Comparison of ENCODE assay signal across 12 cellular contexts in genomic region chr6:13760948-13761347, GRCh38. TPM values are rescaled to one million over a fixed set of nuclear protein-coding genes. Genes with fewer than 3 reads are reported as not detected.
DNase-seq lines count a peak whose midpoint lies in the region; ATAC-seq and TF ChIP-seq lines count a peak whose summit lies in the region.
"Had no signal": no experiment of that assay in that cellular context is flagged by ENCODE, and none has a peak within 500 bp of the region (broad histone marks: within the 10 kb centered on the region; RNA-seq: fewer than 3 reads in every experiment).

No MANE protein-coding gene starts in this region.

- TF ChIP-seq CTCF in epithelial cell of esophagus (IDR thresholded peaks at IDR 0.05; ENCODE audit: insufficient read depth, low read depth, low read length, missing control alignments) (no peak), liver (IDR thresholded peaks at IDR 0.05; ENCODE audit: low read depth, low read length, missing input control) (no peak), upper lobe of right lung (IDR thresholded peaks at IDR 0.05) (no peak)

- H3K9me3 ChIP-seq in liver (ENCODE audit: control insufficient read depth in 4 of 4, low read length in 3 of 4) (peaks cover 0 to 4% (median 1%) of the 10 kb centered on the region in 4 donors), upper lobe of right lung (no peaks in the 10 kb centered on the region)
- H3K9me3 ChIP-seq: colonic mucosa had no signal

- H3K4me3 ChIP-seq in epithelial cell of esophagus (ENCODE audit: low read length) (peak overlapping the region; percentile 10), liver (ENCODE audit: low read depth in 1 of 3, low read length in 3 of 3) (no peak overlapping the region), upper lobe of right lung (no peak overlapping the region)
- H3K4me3 ChIP-seq: colonic mucosa had no signal

- intact Hi-C loops in upper lobe of right lung (cut with DNase I), result no loop called here

- H3K4me1 ChIP-seq in liver (ENCODE audit: control insufficient read depth in 4 of 4, insufficient read depth in 4 of 4, low read length in 3 of 4), result no peaks in the 10 kb centered on the region
- peaks cover 41% of the 10 kb centered on the region for H3K4me1 ChIP-seq in upper lobe of right lung
- H3K4me1 ChIP-seq: colonic mucosa had no signal

- no peaks in the 10 kb centered on the region for H3K27me3 ChIP-seq in liver (ENCODE audit: control insufficient read depth in 4 of 4, insufficient read depth in 4 of 4, low read length in 3 of 4)
- no peaks in the 10 kb centered on the region for H3K27me3 ChIP-seq in upper lobe of right lung
- H3K27me3 ChIP-seq: colonic mucosa had no signal

- WGBS in liver, result 47% methylated on average over 5 of the region's 5 CpGs

- H3K9ac ChIP-seq in liver (ENCODE audit: low read depth in 1 of 2, low read length in 2 of 2), result no peak overlapping the region

- H3K27ac ChIP-seq in liver (ENCODE audit: low read depth in 1 of 2, low read length in 2 of 2) (no peak overlapping the region), upper lobe of right lung (peak overlapping the region; percentile 77)
- H3K27ac ChIP-seq: colonic mucosa had no signal

- H3K36me3 ChIP-seq in liver (ENCODE audit: control insufficient read depth in 4 of 4, insufficient read depth in 3 of 4, low read depth in 1 of 4, low read length in 3 of 4) (no peaks in the 10 kb centered on the region), upper lobe of right lung (no peaks in the 10 kb centered on the region)
- H3K36me3 ChIP-seq: colonic mucosa had no signal

- DNase-seq in SKM-1 (lab: John Stamatoyannopoulos, UW; ENCODE audit: unreplicated experiment), result peak; percentile 8
- no peak for DNase-seq in SKM-1 treated with dmso at 0.1 percent for 144 hours (lab: John Stamatoyannopoulos, UW; ENCODE audit: unreplicated experiment)
- DNase-seq in epithelial cell of esophagus (ENCODE audit: low read depth), result peak; percentile 84
- no peak for DNase-seq in upper lobe of right lung
- no peak for DNase-seq in iPS-NIHi11 (ENCODE audit: low spot score)
- no peak for DNase-seq in NCI-H2227 treated with DMSO at 0.1 percent for 48 hours (lab: John Stamatoyannopoulos, UW)
- DNase-seq: colonic mucosa, GOT3, islet precursor cell, OCI-M1 had no signal

- peak; percentile 75 for ATAC-seq in upper lobe of right lung
- ATAC-seq in HG03571 (IDR thresholded peaks at IDR 0.05; ENCODE audit: unreplicated experiment), result no peak

- TF ChIP-seq RAD21 in liver (IDR thresholded peaks at IDR 0.05), result no peak

TF ChIP-seq in liver, 16 proteins besides CTCF, POLR2A, EP300 and RAD21:
- TF ChIP-seq RXRA (IDR thresholded peaks at IDR 0.05), result no peak
- TF ChIP-seq ZBTB33 (IDR thresholded peaks at IDR 0.05), result peak; percentile 14

RNA-seq across cellular contexts. Expression of gene RANBP9, which starts 49.3 kb away (rescaled TPM):
- total RNA-seq in liver, result 10 to 100 TPM; 18.6 to 25.2 TPM
- 1 to 10 TPM; 5.8 to 9.7 TPM for polyA plus RNA-seq in liver
- 38.5 TPM for total RNA-seq in upper lobe of right lung

RNA-seq across cellular contexts. Expression of gene MCUR1, which starts 53.4 kb away (rescaled TPM):
- total RNA-seq in liver (1 to 10 TPM; 7.4 TPM), upper lobe of right lung (35.0 TPM)
- 10 to 100 TPM in 1 of 2 donors, 1 to 10 TPM in 1; 7.3 to 17.3 TPM for polyA plus RNA-seq in liver

Comparison
In these comparisons a context has a peak if more than half of its experiments do, and no peak if none do; other contexts are left out.
1. DNase-seq: peak in SKM-1 (single experiment) and epithelial cell of esophagus (single experiment); none in SKM-1 treated with dmso at 0.1 percent for 144 hours (single experiment), upper lobe of right lung (single experiment), iPS-NIHi11 (single experiment) and NCI-H2227 treated with DMSO at 0.1 percent for 48 hours (single experiment).